In the genomic region with DNA sequence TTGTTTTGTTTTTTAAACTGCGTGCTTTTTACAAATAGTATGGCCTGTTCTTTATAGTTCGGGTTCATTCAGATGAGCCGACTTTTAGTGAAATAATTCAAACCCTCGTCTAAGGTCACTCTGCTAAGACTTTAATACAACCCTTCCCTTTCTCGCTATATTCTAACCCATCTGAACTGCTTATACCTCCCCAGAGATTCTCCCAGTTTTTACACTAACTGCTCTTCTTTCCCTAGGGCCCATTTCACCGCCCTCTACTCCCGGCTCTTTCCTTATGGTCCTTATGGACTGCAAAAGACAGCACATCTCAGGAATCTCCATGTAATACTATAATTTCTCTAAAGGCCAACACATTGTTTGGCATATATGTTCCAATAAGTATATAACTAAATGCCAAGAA, we compare ENCODE assay signal across 10 cellular contexts. TPM values are rescaled to one million over a fixed set of nuclear protein-coding genes. Genes with fewer than 3 reads are reported as not detected.
DNase-seq lines count a peak whose midpoint lies in the region; ATAC-seq and TF ChIP-seq lines count a peak whose summit lies in the region.
"Had no signal": no experiment of that assay in that cellular context is flagged by ENCODE, and none has a peak within 500 bp of the region (broad histone marks: within the 10 kb centered on the region; RNA-seq: fewer than 3 reads in every experiment).

No MANE protein-coding gene starts in this region.

- TF ChIP-seq POLR2A in ovary (IDR thresholded peaks at IDR 0.05) = no peak

- H3K27ac Mint-ChIP-seq in activated T-cell treated with anti-CD3 and anti-CD28 coated beads, Interleukin-2, amount 50 U/mL, for 24 hours = peak overlapping the region; percentile 98
- no peak overlapping the region for H3K27ac Mint-ChIP-seq in activated CD4-positive, alpha-beta memory T cell treated with anti-CD3 and anti-CD28 coated beads for 36 hours
- H3K27ac Mint-ChIP-seq in glutamatergic neuron (ENCODE audit: unreplicated experiment) = peak overlapping the region; percentile 45
- no peak overlapping the region for H3K27ac Mint-ChIP-seq in stimulated activated memory B cell treated with anti-CD40 and anti-IgM and Interleukin-4, amounts not matched to agents 10 μg/mL and 1 μg/mL and 100 μg/mL, for 72 hours

- no peaks in the 10 kb centered on the region for H3K27me3 ChIP-seq in ovary

- peak overlapping the region; percentile 89 for H3K4me3 Mint-ChIP-seq in activated T-cell treated with anti-CD3 and anti-CD28 coated beads, Interleukin-2, amount 50 U/mL, for 24 hours
- peak overlapping the region; percentile 82 for H3K4me3 Mint-ChIP-seq in activated CD4-positive, alpha-beta memory T cell treated with anti-CD3 and anti-CD28 coated beads for 36 hours
- peak overlapping the region; percentile 90 for H3K4me3 Mint-ChIP-seq in glutamatergic neuron (ENCODE audit: unreplicated experiment)
- peak overlapping the region; percentile 91 for H3K4me3 Mint-ChIP-seq in stimulated activated memory B cell treated with anti-CD40 and anti-IgM and Interleukin-4, amounts not matched to agents 10 μg/mL and 1 μg/mL and 100 μg/mL, for 72 hours

- no peak for TF ChIP-seq EP300 in ovary (IDR thresholded peaks at IDR 0.05)

- H3K27me3 Mint-ChIP-seq in activated T-cell treated with anti-CD3 and anti-CD28 coated beads, Interleukin-2, amount 50 U/mL, for 24 hours = no peaks in the 10 kb centered on the region
- no peaks in the 10 kb centered on the region for H3K27me3 Mint-ChIP-seq in activated CD4-positive, alpha-beta memory T cell treated with anti-CD3 and anti-CD28 coated beads for 36 hours
- H3K27me3 Mint-ChIP-seq in glutamatergic neuron (ENCODE audit: unreplicated experiment) = peaks cover 2% of the 10 kb centered on the region
- no peaks in the 10 kb centered on the region for H3K27me3 Mint-ChIP-seq in stimulated activated memory B cell treated with anti-CD40 and anti-IgM and Interleukin-4, amounts not matched to agents 10 μg/mL and 1 μg/mL and 100 μg/mL, for 72 hours

- H3K36me3 ChIP-seq in ovary = no peaks in the 10 kb centered on the region

- TF ChIP-seq CTCF in glutamatergic neuron (IDR thresholded peaks at IDR 0.05; ENCODE audit: partially characterized antibody, unreplicated experiment) (no peak), ovary (IDR thresholded peaks at IDR 0.05) (no peak)

- no peak for ATAC-seq in stimulated activated memory B cell treated with anti-CD40 and anti-IgM and Interleukin-4, amounts not matched to agents 10 μg/mL and 1 μg/mL and 100 μg/mL, for 72 hours
- ATAC-seq: esophagus mucosa had no signal

- no peak overlapping the region for H3K27ac ChIP-seq in ovary

- peaks cover 64% of the 10 kb centered on the region for H3K36me3 Mint-ChIP-seq in activated T-cell treated with anti-CD3 and anti-CD28 coated beads, Interleukin-2, amount 50 U/mL, for 24 hours (ENCODE audit: low read depth)
- peaks cover 29% of the 10 kb centered on the region for H3K36me3 Mint-ChIP-seq in activated CD4-positive, alpha-beta memory T cell treated with anti-CD3 and anti-CD28 coated beads for 36 hours
- H3K36me3 Mint-ChIP-seq in glutamatergic neuron (ENCODE audit: unreplicated experiment) = no peaks in the 10 kb centered on the region
- peaks cover 25% of the 10 kb centered on the region for H3K36me3 Mint-ChIP-seq in stimulated activated memory B cell treated with anti-CD40 and anti-IgM and Interleukin-4, amounts not matched to agents 10 μg/mL and 1 μg/mL and 100 μg/mL, for 72 hours

- WGBS in ovary, 3 donors = 86 to 91% (median 87%) methylated on average over 7 of the region's 7 CpGs

- no peaks in the 10 kb centered on the region for H3K9me3 ChIP-seq in ovary

- intact Hi-C loops in activated CD4-positive, alpha-beta memory T cell treated with anti-CD3 and anti-CD28 coated beads for 36 hours (cut with micrococcal nuclease) = loop anchor here (5.0 kb wide), 1 partner anchor 44 kb away; no protein-coding TSS in a partner anchor
- intact Hi-C loops in ovary (cut with DNase I) = loop anchor here in 1 of 4 donors (5.0 kb wide), 2 partner anchors 39 to 486 kb away; partner anchors contain the start of gene SAMD4A

- H3K4me3 ChIP-seq in ovary = no peak overlapping the region

- DNase-seq in activated T-cell treated with anti-CD3 and anti-CD28 coated beads, Interleukin-2, amount 50 U/mL, for 24 hours = no peak
- no peak for DNase-seq in activated T-cell treated with anti-CD3 and anti-CD28 coated beads, Interleukin-2, amount 50 U/mL, for 48 hours
- DNase-seq in activated CD4-positive, alpha-beta memory T cell treated with anti-CD3 and anti-CD28 coated beads for 36 hours = no peak
- DNase-seq in glutamatergic neuron = no peak
- no peak for DNase-seq in dermis blood vessel endothelial cell
- DNase-seq in ovary = no peak
- DNase-seq in HEK293T (ENCODE audit: extremely low spot score) = no peak
- DNase-seq: Kasumi-1 had no signal

- CTCF ChIA-PET in activated CD4-positive, alpha-beta memory T cell treated with anti-CD3 and anti-CD28 coated beads for 36 hours (lab: Charles Lee) = interaction anchor here (3.4 to 3.8 kb wide), 2 partner anchors 18 to 26 kb away, joined by 21 to 44 read pairs; partner anchors contain the start of genes SOCS4 and WDHD1
- CTCF ChIA-PET in HEK293T (lab: Yijun Ruan, JAX) = no interaction called here

- POLR2A ChIA-PET in activated CD4-positive, alpha-beta memory T cell treated with anti-CD3 and anti-CD28 coated beads for 36 hours (lab: Charles Lee) = interaction anchor here (1.3 to 1.4 kb wide), 2 partner anchors 9 to 26 kb away, joined by 3 to 8 read pairs; partner anchors contain the start of genes SOCS4 and WDHD1
- POLR2A ChIA-PET in HEK293T (lab: Yijun Ruan, JAX) = interaction anchor here (1.3 to 3.4 kb wide), 3 partner anchors 9 to 27 kb away, joined by 5 to 52 read pairs (median 13); partner anchors contain the start of genes SOCS4 and WDHD1

- H3K4me1 Mint-ChIP-seq in activated T-cell treated with anti-CD3 and anti-CD28 coated beads, Interleukin-2, amount 50 U/mL, for 24 hours (ENCODE audit: low read depth) = peaks cover 60% of the 10 kb centered on the region
- H3K4me1 Mint-ChIP-seq in activated CD4-positive, alpha-beta memory T cell treated with anti-CD3 and anti-CD28 coated beads for 36 hours (ENCODE audit: low read depth) = peaks cover 42% of the 10 kb centered on the region
- H3K4me1 Mint-ChIP-seq in glutamatergic neuron (ENCODE audit: low read depth, unreplicated experiment) = peaks cover 18% of the 10 kb centered on the region
- H3K4me1 Mint-ChIP-seq in stimulated activated memory B cell treated with anti-CD40 and anti-IgM and Interleukin-4, amounts not matched to agents 10 μg/mL and 1 μg/mL and 100 μg/mL, for 72 hours = peaks cover 34% of the 10 kb centered on the region

- peaks cover 6% of the 10 kb centered on the region for H3K4me1 ChIP-seq in ovary (ENCODE audit: insufficient read depth)

- H3K9me3 Mint-ChIP-seq in activated T-cell treated with anti-CD3 and anti-CD28 coated beads, Interleukin-2, amount 50 U/mL, for 24 hours = no peaks in the 10 kb centered on the region
- H3K9me3 Mint-ChIP-seq in activated CD4-positive, alpha-beta memory T cell treated with anti-CD3 and anti-CD28 coated beads for 36 hours = no peaks in the 10 kb centered on the region
- H3K9me3 Mint-ChIP-seq in glutamatergic neuron (ENCODE audit: unreplicated experiment) = peaks cover 7% of the 10 kb centered on the region
- no peaks in the 10 kb centered on the region for H3K9me3 Mint-ChIP-seq in stimulated activated memory B cell treated with anti-CD40 and anti-IgM and Interleukin-4, amounts not matched to agents 10 μg/mL and 1 μg/mL and 100 μg/mL, for 72 hours

TF ChIP-seq in HEK293T, 16 proteins besides CTCF, POLR2A, EP300 and RAD21:
- TF ChIP-seq LEF1 (IDR thresholded peaks at IDR 0.05; ENCODE audit: borderline replicate concordance) = no peak
- TF ChIP-seq SP1 (IDR thresholded peaks at IDR 0.05) = no peak
- no peak for TF ChIP-seq FOXA1 (IDR thresholded peaks at IDR 0.05)
- no peak for TF ChIP-seq FOXK2 (IDR thresholded peaks at IDR 0.05)
- TF ChIP-seq NFRKB (IDR thresholded peaks at IDR 0.05) = no peak
- no peak for TF ChIP-seq L3MBTL2 (conservative IDR thresholded peaks at IDR 0.05)
- TF ChIP-seq SUZ12 (IDR thresholded peaks at IDR 0.05) = no peak
- TF ChIP-seq, protein P1, sequence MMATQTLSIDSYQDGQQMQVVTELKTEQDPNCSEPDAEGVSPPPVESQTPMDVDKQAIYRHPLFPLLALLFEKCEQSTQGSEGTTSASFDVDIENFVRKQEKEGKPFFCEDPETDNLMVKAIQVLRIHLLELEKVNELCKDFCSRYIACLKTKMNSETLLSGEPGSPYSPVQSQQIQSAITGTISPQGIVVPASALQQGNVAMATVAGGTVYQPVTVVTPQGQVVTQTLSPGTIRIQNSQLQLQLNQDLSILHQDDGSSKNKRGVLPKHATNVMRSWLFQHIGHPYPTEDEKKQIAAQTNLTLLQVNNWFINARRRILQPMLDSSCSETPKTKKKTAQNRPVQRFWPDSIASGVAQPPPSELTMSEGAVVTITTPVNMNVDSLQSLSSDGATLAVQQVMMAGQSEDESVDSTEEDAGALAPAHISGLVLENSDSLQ (IDR thresholded peaks at IDR 0.05) = no peak
- TF ChIP-seq ZNF384 (IDR thresholded peaks at IDR 0.05) = no peak
- no peak for TF ChIP-seq FOXM1 (IDR thresholded peaks at IDR 0.05; ENCODE audit: borderline replicate concordance)
- TF ChIP-seq ELF4 (IDR thresholded peaks at IDR 0.05) = no peak
- no peak for TF ChIP-seq HDGF (IDR thresholded peaks at IDR 0.05; ENCODE audit: borderline replicate concordance)
- TF ChIP-seq CTBP1 (IDR thresholded peaks at IDR 0.05; ENCODE audit: borderline replicate concordance) = no peak
- TF ChIP-seq ARNT (IDR thresholded peaks at IDR 0.05) = no peak
- TF ChIP-seq TARDBP (IDR thresholded peaks at IDR 0.05) = no peak
- no peak for TF ChIP-seq BHLHE40 (IDR thresholded peaks at IDR 0.05; ENCODE audit: borderline replicate concordance)
TF ChIP-seq in HEK293T: peak in this region for 0.

RNA-seq across cellular contexts. Expression of gene MAPK1IP1L, which starts 2.1 kb away (rescaled TPM):
- 10 to 100 TPM; 85.5 to 89.1 TPM for total RNA-seq in activated CD4-positive, alpha-beta memory T cell treated with anti-CD3 and anti-CD28 coated beads for 36 hours
- total RNA-seq in glutamatergic neuron (ENCODE audit: unreplicated experiment) (97.9 TPM), dermis blood vessel endothelial cell (22.5 and 35.2 TPM in 2 replicates), ovary (100 to 1,000 TPM in 2 of 7 donors, 10 to 100 TPM in 5; 35.6 to 130 (median 81.9) TPM)
- 10 to 100 TPM; 38.1 to 59.8 TPM for polyA plus RNA-seq in ovary

RNA-seq across cellular contexts. Expression of gene SOCS4, which starts 26.5 kb away (rescaled TPM):
- total RNA-seq in activated CD4-positive, alpha-beta memory T cell treated with anti-CD3 and anti-CD28 coated beads for 36 hours = 10 to 100 TPM; 24.4 to 25.3 TPM
- total RNA-seq in glutamatergic neuron (ENCODE audit: unreplicated experiment) (39.1 TPM), dermis blood vessel endothelial cell (21.4 and 25.5 TPM in 2 replicates), ovary (10 to 100 TPM in 6 of 7 donors, 1 to 10 TPM in 1; 6.4 to 31.1 (median 17.4) TPM)
- polyA plus RNA-seq in ovary = 1 to 10 TPM; 3.5 to 6.9 TPM

RNA-seq across cellular contexts. Expression of gene WDHD1, which starts 26.6 kb away (rescaled TPM):
- 10 to 100 TPM; 62.4 to 63.2 TPM for total RNA-seq in activated CD4-positive, alpha-beta memory T cell treated with anti-CD3 and anti-CD28 coated beads for 36 hours
- total RNA-seq in glutamatergic neuron (ENCODE audit: unreplicated experiment) = 13.9 TPM
- total RNA-seq in dermis blood vessel endothelial cell = 8.3 and 16.7 TPM in 2 replicates
- 1 to 10 TPM; 1.4 to 4.2 (median 2.7) TPM for total RNA-seq in ovary
- 1 to 10 TPM; 1.2 to 2.5 TPM for polyA plus RNA-seq in ovary

Comparison
In these comparisons a context has a peak if more than half of its experiments do, and no peak if none do; other contexts are left out.
1. H3K27ac Mint-ChIP-seq: peak in activated T-cell treated with anti-CD3 and anti-CD28 coated beads, Interleukin-2, amount 50 U/mL, for 24 hours (single experiment) and glutamatergic neuron (single experiment); none in activated CD4-positive, alpha-beta memory T cell treated with anti-CD3 and anti-CD28 coated beads for 36 hours (single experiment) and stimulated activated memory B cell treated with anti-CD40 and anti-IgM and Interleukin-4, amounts not matched to agents 10 μg/mL and 1 μg/mL and 100 μg/mL, for 72 hours (single experiment).
2. Peak in every context shown above with its lines, with median percentiles within 50 percentile points of each other: H3K4me3 Mint-ChIP-seq.